Comparison of ENCODE assay signal across 12 cellular contexts in genomic region chrX:153944800-153945150, GRCh38. TPM values are rescaled to one million over a fixed set of nuclear protein-coding genes. Genes with fewer than 3 reads are reported as not detected.
DNase-seq lines count a peak whose midpoint lies in the region; ATAC-seq, FAIRE-seq and TF ChIP-seq lines count a peak whose summit lies in the region.
"Had no signal": no experiment of that assay in that cellular context is flagged by ENCODE, and none has a peak within 500 bp of the region (broad histone marks: within the 10 kb centered on the region; RNA-seq: fewer than 3 reads in every experiment).

No MANE protein-coding gene starts in this region.

- H2AFZ ChIP-seq in mammary epithelial cell (ENCODE audit: low read depth, low read length), result no peak overlapping the region
- peak overlapping the region; percentile 78 for H2AFZ ChIP-seq in K562 (ENCODE audit: low read depth, low read length)

- no peaks in the 10 kb centered on the region for H3K9me3 Mint-ChIP-seq in mesothelial cell of epicardium
- H3K9me3 Mint-ChIP-seq: WTC11 had no signal

- H3K27ac Mint-ChIP-seq in mesothelial cell of epicardium, result no peak overlapping the region
- H3K27ac Mint-ChIP-seq: WTC11 had no signal

- peak overlapping the region; percentile 43 for H3K4me3 Mint-ChIP-seq in mesothelial cell of epicardium

- H3K27me3 ChIP-seq in breast epithelium, result peaks cover 0 to 47% of the 10 kb centered on the region in 2 donors
- H3K27me3 ChIP-seq in mammary epithelial cell (ENCODE audit: insufficient read depth, low read length), result no peaks in the 10 kb centered on the region
- no peaks in the 10 kb centered on the region for H3K27me3 ChIP-seq in K562 (ENCODE audit: control insufficient read depth in 2 of 2, insufficient read depth in 2 of 2, low read length in 2 of 2)
- H3K27me3 ChIP-seq in upper lobe of right lung, result no peaks in the 10 kb centered on the region
- no peaks in the 10 kb centered on the region for H3K27me3 ChIP-seq in foreskin keratinocyte

- no peak overlapping the region for H3K27ac ChIP-seq in breast epithelium
- H3K27ac ChIP-seq in mammary epithelial cell (ENCODE audit: insufficient read depth, low read depth, low read length), result no peak overlapping the region
- H3K27ac ChIP-seq in K562 (ENCODE audit: extremely low read depth, low read depth, low read length), result peak overlapping the region; percentile 26; the same call in 2 of the 3 replicates
- peak overlapping the region; percentile 47 for H3K27ac ChIP-seq in upper lobe of right lung
- no peak overlapping the region for H3K27ac ChIP-seq in foreskin keratinocyte

- TF ChIP-seq EP300 in K562 (IDR thresholded peaks at IDR 0.05; ENCODE audit: low read length), result no peak

- dilution Hi-C loops in mammary epithelial cell (cut with HindIII; ENCODE audit: low sequenced_read_pairs), result no loop called here

- H3K4me1 ChIP-seq in breast epithelium (no peaks in the 10 kb centered on the region), mammary epithelial cell (ENCODE audit: insufficient read depth, low read length) (no peaks in the 10 kb centered on the region), K562 (replicated peaks in 1 of 2; ENCODE audit: control insufficient read depth in 2 of 2, insufficient read depth in 2 of 2, low read length in 2 of 2) (peaks cover 16 to 76% of the 10 kb centered on the region in 2 experiments), upper lobe of right lung (peaks cover 3% of the 10 kb centered on the region), foreskin keratinocyte (no peaks in the 10 kb centered on the region)

- H4K20me1 ChIP-seq in mammary epithelial cell (ENCODE audit: insufficient read depth, low read length) (no peaks in the 10 kb centered on the region), K562 (replicated peaks; ENCODE audit: control insufficient read depth, insufficient read depth, low read length) (no peaks in the 10 kb centered on the region)

- peaks cover 2% of the 10 kb centered on the region for H3K4me1 Mint-ChIP-seq in mesothelial cell of epicardium

- H3K9me3 ChIP-seq in breast epithelium, result no peaks in the 10 kb centered on the region
- no peaks in the 10 kb centered on the region for H3K9me3 ChIP-seq in mammary epithelial cell (replicated peaks; ENCODE audit: insufficient read depth, low read length)
- H3K9me3 ChIP-seq in K562 (replicated peaks; ENCODE audit: control insufficient read depth, insufficient read depth, low read depth, low read length), result no peaks in the 10 kb centered on the region
- no peaks in the 10 kb centered on the region for H3K9me3 ChIP-seq in upper lobe of right lung

- H3K36me3 Mint-ChIP-seq in mesothelial cell of epicardium, result peaks cover 6% of the 10 kb centered on the region
- H3K36me3 Mint-ChIP-seq: WTC11 had no signal

- POLR2A ChIA-PET in K562 (lab: Yijun Ruan, JAX), result interaction anchor here (1.1 to 1.6 kb wide), 4 partner anchors 10 to 74 kb away, joined by 3 to 5 read pairs (median 4); partner anchors contain the start of genes ARHGAP4 and NAA10

- no peak for FAIRE-seq in K562 (lab: Jason Lieb, UNC)
- FAIRE-seq: astrocyte, HepG2 had no signal

- H3K9ac ChIP-seq in mammary epithelial cell (ENCODE audit: insufficient read depth, low read length) (no peak overlapping the region), K562 (ENCODE audit: insufficient read depth in 1 of 2, low read depth in 2 of 2, low read length in 2 of 2) (peak overlapping the region; percentile 64 to 91; a peak in 3 of 4 replicates)

- no peaks in the 10 kb centered on the region for H3K79me2 ChIP-seq in mammary epithelial cell (ENCODE audit: insufficient read depth, low read length)
- H3K79me2 ChIP-seq in K562 (ENCODE audit: control insufficient read depth, insufficient read depth, low read length), result peaks cover 7% of the 10 kb centered on the region; the same call in 2 of the 3 replicates

- TF ChIP-seq POLR2A in breast epithelium (IDR thresholded peaks at IDR 0.05) (no peak), K562 (conservative IDR thresholded peaks at IDR 0.05) (no peak)

- CTCF ChIA-PET in mammary epithelial cell (lab: Charles Lee; ENCODE audit: low non-redundant PET), result no interaction called here
- CTCF ChIA-PET in K562 (lab: Yijun Ruan, JAX; ENCODE audit: low intra/inter-chr PET ratio), result no interaction called here

- in situ Hi-C loops in mammary epithelial cell (cut with MboI; ENCODE audit: low sequenced_read_pairs in 2 of 2) (no loop called here), K562 (cut with MboI) (no loop called here)

- intact Hi-C loops in breast epithelium (cut with DNase I; ENCODE audit: low total_unique reads), result no loop called here
- intact Hi-C loops in mammary epithelial cell (cut with micrococcal nuclease), result loop anchor here (5.0 kb wide), 1 partner anchor 407 kb away; no protein-coding TSS in a partner anchor
- intact Hi-C loops in K562 (cut with micrococcal nuclease), result no loop called here
- intact Hi-C loops in upper lobe of right lung (cut with DNase I), result no loop called here

- BruUV-seq in mammary epithelial cell (replicated peaks; lab: Mats Ljungman, UMichigan), result no TSS peak
- no TSS peak for BruUV-seq in K562 (replicated peaks; lab: Mats Ljungman, UMichigan)

- H3K36me3 ChIP-seq in breast epithelium (no peaks in the 10 kb centered on the region), mammary epithelial cell (ENCODE audit: insufficient read depth, low read length) (no peaks in the 10 kb centered on the region), K562 (ENCODE audit: control insufficient read depth, insufficient read depth, low read length) (peaks cover 28% of the 10 kb centered on the region), upper lobe of right lung (peaks cover 7% of the 10 kb centered on the region)

- no peak for TF ChIP-seq CTCF in breast epithelium (IDR thresholded peaks at IDR 0.05)
- TF ChIP-seq CTCF in mammary epithelial cell (conservative IDR thresholded peaks at IDR 0.05 in 1 of 2, IDR thresholded peaks at IDR 0.05 in 1 of 2; ENCODE audit: extremely low read depth in 1 of 2, insufficient read depth in 1 of 2, low read depth in 1 of 2, low read length in 2 of 2), result no peak
- no peak for TF ChIP-seq CTCF in K562 (IDR thresholded peaks at IDR 0.05 in 2 of 3, conservative IDR thresholded peaks at IDR 0.05 in 1 of 3; ENCODE audit: insufficient read depth in 2 of 3, low read depth in 1 of 3, low read length in 3 of 3)
- TF ChIP-seq CTCF in mesothelial cell of epicardium (IDR thresholded peaks at IDR 0.05; ENCODE audit: unreplicated experiment), result no peak
- no peak for TF ChIP-seq CTCF in upper lobe of right lung (IDR thresholded peaks at IDR 0.05)
- TF ChIP-seq CTCF in foreskin keratinocyte (conservative IDR thresholded peaks at IDR 0.05), result no peak

- H3K27me3 Mint-ChIP-seq in mesothelial cell of epicardium (ENCODE audit: low read depth), result no peaks in the 10 kb centered on the region

- TF ChIP-seq RAD21 in K562 (CRISPR knock-in tag; conservative IDR thresholded peaks at IDR 0.05 in 1 of 2, IDR thresholded peaks at IDR 0.05 in 1 of 2), result no peak

- WGBS in mammary epithelial cell (ENCODE audit: low coverage, missing lambda C conversion rate), result 73% methylated on average over 5 of the region's 6 CpGs
- 65% methylated on average over 5 of the region's 6 CpGs for WGBS in K562 (ENCODE audit: insufficient coverage, low coverage, missing lambda C conversion rate)

- no peak for DNase-seq in breast epithelium (ENCODE audit: low spot score in 2 of 2)
- DNase-seq in mammary epithelial cell, result no peak
- DNase-seq in K562 (ENCODE audit: extremely low read depth in 1 of 4, low spot score in 3 of 4), result no peak
- no peak for DNase-seq in mesothelial cell of epicardium (ENCODE audit: low spot score in 2 of 2, unreplicated experiment in 2 of 2)
- DNase-seq in upper lobe of right lung, result no peak
- DNase-seq in foreskin keratinocyte, result no peak
- no peak for DNase-seq in effector CD8-positive, alpha-beta T cell (lab: John Stamatoyannopoulos, UW)
- DNase-seq: RPMI8226 had no signal

- peak; percentile 19 for ATAC-seq in K562
- peak; percentile 13 for ATAC-seq in upper lobe of right lung
- no peak for ATAC-seq in GM21528 (IDR thresholded peaks at IDR 0.05; ENCODE audit: low FRiP score, unreplicated experiment)
- no peak for ATAC-seq in foreskin keratinocyte
- ATAC-seq: HepG2 had no signal

- no peaks in the 10 kb centered on the region for H3K9me1 ChIP-seq in K562 (ENCODE audit: control insufficient read depth, insufficient read depth, low read length)

- H3K4me2 ChIP-seq in mammary epithelial cell (ENCODE audit: insufficient read depth, low read depth, low read length) (no peak overlapping the region), K562 (ENCODE audit: insufficient read depth, low read length) (no peak overlapping the region)

- H3K4me3 ChIP-seq in breast epithelium (peak overlapping the region; percentile 29 to 51 (median 43)), mammary epithelial cell (replicated peaks in 1 of 3; ENCODE audit: insufficient read depth in 1 of 3, low read depth in 2 of 3, low read length in 3 of 3) (no peak overlapping the region), K562 (peak overlapping the region; percentile 44), upper lobe of right lung (peak overlapping the region; percentile 51)

RNA-seq across cellular contexts. Expression of gene RENBP, which starts 0.3 kb away (rescaled TPM):
- 10 to 100 TPM in 1 of 3 donors, 1 to 10 TPM in 2; 6.6 to 50.7 (median 6.9) TPM for total RNA-seq in breast epithelium
- total RNA-seq in mammary epithelial cell, result not detected
- polyA plus RNA-seq in mammary epithelial cell, result not detected
- polyA minus RNA-seq in mammary epithelial cell, result not detected
- total RNA-seq in K562 (2011; cell fraction: chromatin; rRNA removed; ENCODE audit: low replicate concordance), result 14.9 and 45.4 TPM in 2 replicates
- 31.0 and 32.8 TPM in 2 replicates for total RNA-seq in K562 (2011; cell fraction: nucleolus; rRNA removed)
- 15.7 and 24.1 TPM in 2 replicates for total RNA-seq in K562 (2011; cell fraction: nucleoplasm; rRNA removed)
- 8.4 and 9.5 TPM in 2 replicates for total RNA-seq in K562 (2014; rRNA removed)
- 2.7 and 4.0 TPM in 2 replicates for total RNA-seq in K562 (2014; rRNA removed; fragmentation: Illumina TruSeq; extraction: Trizol)
- total RNA-seq in K562 (2015; rRNA removed; fragmentation: Illumina TruSeq; extraction: Trizol), result 12.3 and 13.4 TPM in 2 replicates
- 9.6 and 14.8 TPM in 2 replicates for total RNA-seq in K562 (2021)
- 12.7 and 16.4 TPM in 2 replicates for polyA plus RNA-seq in K562 (2011; rRNA removed)
- 21.2 and 25.6 TPM in 2 replicates for polyA plus RNA-seq in K562 (2011; cell fraction: cytosol; rRNA removed)
- polyA plus RNA-seq in K562 (2011; cell fraction: nucleus; rRNA removed), result 48.7 and 48.8 TPM in 2 replicates
- 24.3 and 60.0 TPM in 2 replicates for polyA plus RNA-seq in K562 (2012)
- 5.6 and 7.3 TPM in 2 replicates for polyA plus RNA-seq in K562 (2014; fragmentation: Illumina TruSeq; extraction: Trizol)
- polyA plus RNA-seq in K562 (2014; fragmentation: Nextera tagmentation; extraction: Ambion mirVana), result under 1 TPM in 1 of 2 experiments, not detected in 1; 0.07 TPM
- polyA plus RNA-seq in K562 (2014; rRNA removed), result 11.1 and 11.6 TPM in 2 replicates
- polyA minus RNA-seq in K562 (2011; rRNA and poly(A)+ RNA removed), result 5.5 and 12.0 TPM in 2 replicates
- polyA minus RNA-seq in K562 (2011; cell fraction: cytosol; rRNA and poly(A)+ RNA removed), result 7.0 and 13.6 TPM in 2 replicates
- polyA minus RNA-seq in K562 (2011; cell fraction: nucleus; rRNA and poly(A)+ RNA removed), result 9.8 and 16.1 TPM in 2 replicates
- total RNA-seq in mesothelial cell of epicardium, result 7.2 to 8.5 TPM (median 7.2 TPM) in 3 replicates
- total RNA-seq in upper lobe of right lung, result 46.4 TPM
- 0.14 and 0.20 TPM in 2 replicates for total RNA-seq in foreskin keratinocyte
- polyA plus RNA-seq in foreskin keratinocyte, result 0.19 and 0.36 TPM in 2 replicates

RNA-seq across cellular contexts. Expression of gene NAA10, which starts 9.9 kb away (rescaled TPM):
- total RNA-seq in breast epithelium (10 to 100 TPM; 57.7 to 81.0 (median 79.2) TPM), mammary epithelial cell (100 to 1,000 TPM in 1 of 2 donors, 10 to 100 TPM in 1; 90.4 to 115 TPM), K562 (2014; rRNA removed) (152 and 196 TPM in 2 replicates), K562 (2014; rRNA removed; fragmentation: Illumina TruSeq; extraction: Trizol) (101 and 103 TPM in 2 replicates), K562 (2015; rRNA removed; fragmentation: Illumina TruSeq; extraction: Trizol) (134 and 146 TPM in 2 replicates), K562 (2021) (226 and 231 TPM in 2 replicates), mesothelial cell of epicardium (76.8 to 82.0 TPM (median 79.3 TPM) in 3 replicates), upper lobe of right lung (84.6 TPM), foreskin keratinocyte (102 and 106 TPM in 2 replicates)
- polyA plus RNA-seq in mammary epithelial cell (193 TPM), K562 (2011; rRNA removed) (105 and 117 TPM in 2 replicates), K562 (2014; fragmentation: Illumina TruSeq; extraction: Trizol) (192 and 229 TPM in 2 replicates), K562 (2014; fragmentation: Nextera tagmentation; extraction: Ambion mirVana) (10 to 100 TPM; 11.1 to 26.5 TPM), K562 (2014; rRNA removed) (250 and 277 TPM in 2 replicates), foreskin keratinocyte (227 and 235 TPM in 2 replicates)
- polyA minus RNA-seq in mammary epithelial cell, result 94.6 TPM
- total RNA-seq in K562 (2011; cell fraction: chromatin; rRNA removed; ENCODE audit: low replicate concordance), result 126 and 302 TPM in 2 replicates
- total RNA-seq in K562 (2011; cell fraction: nucleolus; rRNA removed), result 207 and 213 TPM in 2 replicates
- total RNA-seq in K562 (2011; cell fraction: nucleoplasm; rRNA removed), result 179 and 187 TPM in 2 replicates
- 174 and 276 TPM in 2 replicates for polyA plus RNA-seq in K562 (2011; cell fraction: cytosol; rRNA removed)
- polyA plus RNA-seq in K562 (2011; cell fraction: nucleus; rRNA removed), result 211 and 324 TPM in 2 replicates
- 177 and 213 TPM in 2 replicates for polyA plus RNA-seq in K562 (2012)
- polyA minus RNA-seq in K562 (2011; rRNA and poly(A)+ RNA removed), result 45.9 and 88.5 TPM in 2 replicates
- 72.1 and 79.8 TPM in 2 replicates for polyA minus RNA-seq in K562 (2011; cell fraction: cytosol; rRNA and poly(A)+ RNA removed)
- 70.5 and 80.1 TPM in 2 replicates for polyA minus RNA-seq in K562 (2011; cell fraction: nucleus; rRNA and poly(A)+ RNA removed)

RNA-seq across cellular contexts. Expression of gene ARHGAP4, which starts 18.7 kb away (rescaled TPM):
- 10 to 100 TPM; 18.4 to 21.5 (median 19.8) TPM for total RNA-seq in breast epithelium
- 1 to 10 TPM; 1.3 to 2.3 TPM for total RNA-seq in mammary epithelial cell
- polyA plus RNA-seq in mammary epithelial cell, result 0.66 TPM
- polyA minus RNA-seq in mammary epithelial cell, result 3.4 TPM
- 54.8 and 157 TPM in 2 replicates for total RNA-seq in K562 (2011; cell fraction: chromatin; rRNA removed; ENCODE audit: low replicate concordance)
- 105 and 155 TPM in 2 replicates for total RNA-seq in K562 (2011; cell fraction: nucleolus; rRNA removed)
- 55.0 and 81.2 TPM in 2 replicates for total RNA-seq in K562 (2011; cell fraction: nucleoplasm; rRNA removed)
- 52.7 and 81.2 TPM in 2 replicates for total RNA-seq in K562 (2014; rRNA removed)
- 3.1 and 5.5 TPM in 2 replicates for total RNA-seq in K562 (2014; rRNA removed; fragmentation: Illumina TruSeq; extraction: Trizol)
- 32.7 and 36.8 TPM in 2 replicates for total RNA-seq in K562 (2015; rRNA removed; fragmentation: Illumina TruSeq; extraction: Trizol)
- 70.5 and 81.8 TPM in 2 replicates for total RNA-seq in K562 (2021)
- 9.6 and 29.7 TPM in 2 replicates for polyA plus RNA-seq in K562 (2011; rRNA removed)
- 21.0 and 26.6 TPM in 2 replicates for polyA plus RNA-seq in K562 (2011; cell fraction: cytosol; rRNA removed)
- 174 and 259 TPM in 2 replicates for polyA plus RNA-seq in K562 (2011; cell fraction: nucleus; rRNA removed)
- 59.1 and 135 TPM in 2 replicates for polyA plus RNA-seq in K562 (2012)
- polyA plus RNA-seq in K562 (2014; fragmentation: Illumina TruSeq; extraction: Trizol), result 13.5 and 40.2 TPM in 2 replicates
- 1 to 10 TPM in 1 of 2 experiments, under 1 TPM in 1; 0.30 to 1.7 TPM for polyA plus RNA-seq in K562 (2014; fragmentation: Nextera tagmentation; extraction: Ambion mirVana)
- 63.7 and 77.8 TPM in 2 replicates for polyA plus RNA-seq in K562 (2014; rRNA removed)
- 3.6 and 6.7 TPM in 2 replicates for polyA minus RNA-seq in K562 (2011; rRNA and poly(A)+ RNA removed)
- 13.5 and 33.9 TPM in 2 replicates for polyA minus RNA-seq in K562 (2011; cell fraction: cytosol; rRNA and poly(A)+ RNA removed)
- 26.9 and 53.0 TPM in 2 replicates for polyA minus RNA-seq in K562 (2011; cell fraction: nucleus; rRNA and poly(A)+ RNA removed)
- total RNA-seq in mesothelial cell of epicardium, result 52.2 to 64.4 TPM (median 62.8 TPM) in 3 replicates
- 69.8 TPM for total RNA-seq in upper lobe of right lung
- 1.4 and 2.8 TPM in 2 replicates for total RNA-seq in foreskin keratinocyte
- 1.8 and 2.1 TPM in 2 replicates for polyA plus RNA-seq in foreskin keratinocyte

RNA-seq across cellular contexts. Expression of gene HCFC1, which starts 26.8 kb away (rescaled TPM):
- 10 to 100 TPM; 20.2 to 23.0 (median 22.6) TPM for total RNA-seq in breast epithelium
- total RNA-seq in mammary epithelial cell, result 10 to 100 TPM; 21.8 to 47.6 TPM
- 8.4 TPM for polyA plus RNA-seq in mammary epithelial cell
- polyA minus RNA-seq in mammary epithelial cell, result 98.5 TPM
- 39.3 and 72.5 TPM in 2 replicates for total RNA-seq in K562 (2011; cell fraction: chromatin; rRNA removed; ENCODE audit: low replicate concordance)
- total RNA-seq in K562 (2011; cell fraction: nucleolus; rRNA removed), result 41.0 and 46.2 TPM in 2 replicates
- 38.1 and 43.2 TPM in 2 replicates for total RNA-seq in K562 (2011; cell fraction: nucleoplasm; rRNA removed)
- 39.2 and 59.3 TPM in 2 replicates for total RNA-seq in K562 (2014; rRNA removed)
- total RNA-seq in K562 (2014; rRNA removed; fragmentation: Illumina TruSeq; extraction: Trizol), result 9.1 and 10.3 TPM in 2 replicates
- 17.1 and 23.4 TPM in 2 replicates for total RNA-seq in K562 (2015; rRNA removed; fragmentation: Illumina TruSeq; extraction: Trizol)
- 121 and 133 TPM in 2 replicates for total RNA-seq in K562 (2021)
- 5.9 and 8.7 TPM in 2 replicates for polyA plus RNA-seq in K562 (2011; rRNA removed)
- 11.3 and 17.7 TPM in 2 replicates for polyA plus RNA-seq in K562 (2011; cell fraction: cytosol; rRNA removed)
- 39.1 and 51.6 TPM in 2 replicates for polyA plus RNA-seq in K562 (2011; cell fraction: nucleus; rRNA removed)
- polyA plus RNA-seq in K562 (2012), result 37.4 and 57.1 TPM in 2 replicates
- polyA plus RNA-seq in K562 (2014; fragmentation: Illumina TruSeq; extraction: Trizol), result 45.3 and 68.0 TPM in 2 replicates
- polyA plus RNA-seq in K562 (2014; fragmentation: Nextera tagmentation; extraction: Ambion mirVana), result 10 to 100 TPM in 1 of 2 experiments, 1 to 10 TPM in 1; 2.8 to 10.5 TPM
- 44.8 and 45.2 TPM in 2 replicates for polyA plus RNA-seq in K562 (2014; rRNA removed)
- polyA minus RNA-seq in K562 (2011; rRNA and poly(A)+ RNA removed), result 4.5 and 6.6 TPM in 2 replicates
- 55.8 and 74.4 TPM in 2 replicates for polyA minus RNA-seq in K562 (2011; cell fraction: cytosol; rRNA and poly(A)+ RNA removed)
- polyA minus RNA-seq in K562 (2011; cell fraction: nucleus; rRNA and poly(A)+ RNA removed), result 14.8 and 15.6 TPM in 2 replicates
- 96.3 to 99.9 TPM (median 98.5 TPM) in 3 replicates for total RNA-seq in mesothelial cell of epicardium
- 47.5 TPM for total RNA-seq in upper lobe of right lung
- 42.9 and 46.0 TPM in 2 replicates for total RNA-seq in foreskin keratinocyte
- polyA plus RNA-seq in foreskin keratinocyte, result 22.0 and 23.2 TPM in 2 replicates

RNA-seq across cellular contexts. Expression of gene TMEM187, which starts 27.8 kb away (rescaled TPM):
- total RNA-seq in breast epithelium, result 10 to 100 TPM in 1 of 3 donors, 1 to 10 TPM in 2; 7.6 to 10.9 (median 8.2) TPM
- total RNA-seq in mammary epithelial cell, result 1 to 10 TPM; 5.7 to 9.2 TPM
- 4.6 TPM for polyA plus RNA-seq in mammary epithelial cell
- polyA minus RNA-seq in mammary epithelial cell, result 1.1 TPM
- 4.7 and 15.6 TPM in 2 replicates for total RNA-seq in K562 (2011; cell fraction: chromatin; rRNA removed; ENCODE audit: low replicate concordance)
- 17.4 and 21.8 TPM in 2 replicates for total RNA-seq in K562 (2011; cell fraction: nucleolus; rRNA removed)
- total RNA-seq in K562 (2011; cell fraction: nucleoplasm; rRNA removed), result 9.3 and 9.5 TPM in 2 replicates
- 3.3 and 5.1 TPM in 2 replicates for total RNA-seq in K562 (2014; rRNA removed)
- 0.93 and 1.2 TPM in 2 replicates for total RNA-seq in K562 (2014; rRNA removed; fragmentation: Illumina TruSeq; extraction: Trizol)
- total RNA-seq in K562 (2015; rRNA removed; fragmentation: Illumina TruSeq; extraction: Trizol), result 1.1 and 1.6 TPM in 2 replicates
- total RNA-seq in K562 (2021), result 6.4 and 8.5 TPM in 2 replicates
- polyA plus RNA-seq in K562 (2011; rRNA removed), result 5.6 and 8.1 TPM in 2 replicates
- polyA plus RNA-seq in K562 (2011; cell fraction: cytosol; rRNA removed), result 12.5 and 24.6 TPM in 2 replicates
- 6.3 and 6.4 TPM in 2 replicates for polyA plus RNA-seq in K562 (2011; cell fraction: nucleus; rRNA removed)
- polyA plus RNA-seq in K562 (2012), result 3.9 and 12.2 TPM in 2 replicates
- 1.2 and 2.0 TPM in 2 replicates for polyA plus RNA-seq in K562 (2014; fragmentation: Illumina TruSeq; extraction: Trizol)
- polyA plus RNA-seq in K562 (2014; fragmentation: Nextera tagmentation; extraction: Ambion mirVana), result 1 to 10 TPM in 1 of 2 experiments, under 1 TPM in 1; 0.13 to 1.1 TPM
- polyA plus RNA-seq in K562 (2014; rRNA removed), result 4.0 TPM in 2 replicates
- 3.7 and 4.9 TPM in 2 replicates for polyA minus RNA-seq in K562 (2011; rRNA and poly(A)+ RNA removed)
- polyA minus RNA-seq in K562 (2011; cell fraction: cytosol; rRNA and poly(A)+ RNA removed), result 5.6 and 6.4 TPM in 2 replicates
- 1.3 and 1.8 TPM in 2 replicates for polyA minus RNA-seq in K562 (2011; cell fraction: nucleus; rRNA and poly(A)+ RNA removed)
- total RNA-seq in mesothelial cell of epicardium, result 11.5 to 15.0 TPM (median 14.2 TPM) in 3 replicates
- 9.0 TPM for total RNA-seq in upper lobe of right lung
- total RNA-seq in foreskin keratinocyte, result 3.9 TPM in 2 replicates
- 5.0 and 5.4 TPM in 2 replicates for polyA plus RNA-seq in foreskin keratinocyte

Comparison
In these comparisons a context has a peak if more than half of its experiments do, and no peak if none do; other contexts are left out.
1. H3K4me3 ChIP-seq: peak in breast epithelium (3 of 3), K562 (single experiment) and upper lobe of right lung (single experiment); none in mammary epithelial cell (0 of 3).
2. H3K27ac ChIP-seq: peak in K562 (single experiment) and upper lobe of right lung (single experiment); none in breast epithelium (0 of 2), mammary epithelial cell (single experiment) and foreskin keratinocyte (single experiment).
3. ATAC-seq: peak in K562 (single experiment) and upper lobe of right lung (single experiment); none in GM21528 (single experiment) and foreskin keratinocyte (single experiment).